ENCODE assay signal across 10 cellular contexts in genomic region chr11:130103296-130103814, GRCh38. TPM values are rescaled to one million over a fixed set of nuclear protein-coding genes. Genes with fewer than 3 reads are reported as not detected.
A peak's percentile ranks its signal among the peaks of the same experiment; 100 is the strongest.
DNase-seq lines count a peak whose midpoint lies in the region; ATAC-seq and TF ChIP-seq lines count a peak whose summit lies in the region.
"Had no signal": no experiment of that assay in that cellular context is flagged by ENCODE, and none has a peak within 500 bp of the region (broad histone marks: within the 10 kb centered on the region; RNA-seq: fewer than 3 reads in every experiment).

No MANE protein-coding gene starts in this region.

- ATAC-seq in Right ventricle myocardium superior (ENCODE audit: poor library complexity), result peak; percentile 73
- no peak for ATAC-seq in HG02642 (IDR thresholded peaks at IDR 0.05; ENCODE audit: poor library complexity, unreplicated experiment)
- ATAC-seq in GM19328 (IDR thresholded peaks at IDR 0.05; ENCODE audit: unreplicated experiment), result no peak
- ATAC-seq in GM21381 (IDR thresholded peaks at IDR 0.05; ENCODE audit: unreplicated experiment), result no peak

- H3K9me3 ChIP-seq in right atrium auricular region, result no peaks in the 10 kb centered on the region
- H3K9me3 ChIP-seq: upper lobe of left lung had no signal

- TF ChIP-seq CTCF in right atrium auricular region (IDR thresholded peaks at IDR 0.05), result no peak

- peaks cover 0 to 29% of the 10 kb centered on the region in 2 donors for H3K4me1 ChIP-seq in right atrium auricular region

- no peak overlapping the region for H3K27ac ChIP-seq in right atrium auricular region

- no peak overlapping the region for H3K4me3 ChIP-seq in right atrium auricular region
- H3K4me3 ChIP-seq: upper lobe of left lung had no signal

- H3K27me3 ChIP-seq in right atrium auricular region, result no peaks in the 10 kb centered on the region
- H3K27me3 ChIP-seq: upper lobe of left lung had no signal

- intact Hi-C loops in Right ventricle myocardium superior (cut with DNase I), result no loop called here

- DNase-seq in Right ventricle myocardium superior (no peak), right atrium auricular region (ENCODE audit: low spot score) (no peak), astrocyte of the hippocampus (ENCODE audit: low read depth, low spot score) (peak; percentile 74), kidney glomerular epithelial cell (lab: John Stamatoyannopoulos, UW) (peak; percentile 94)
- no peak for DNase-seq in effector CD8-positive, alpha-beta T cell (lab: John Stamatoyannopoulos, UW)
- DNase-seq: upper lobe of left lung had no signal

- H3K36me3 ChIP-seq in right atrium auricular region, result no peaks in the 10 kb centered on the region
- H3K36me3 ChIP-seq: upper lobe of left lung had no signal

RNA-seq across cellular contexts. Expression of gene APLP2, which starts 33.7 kb away (rescaled TPM):
- total RNA-seq in Right ventricle myocardium superior, result 268 TPM
- 100 to 1,000 TPM; 326 to 454 TPM for total RNA-seq in right atrium auricular region

RNA-seq across cellular contexts. Expression of gene ST14, which starts 56.2 kb away (rescaled TPM):
- total RNA-seq in Right ventricle myocardium superior, result 1.8 TPM
- 1 to 10 TPM in 1 of 2 donors, under 1 TPM in 1; 0.85 to 6.0 TPM for total RNA-seq in right atrium auricular region
- total RNA-seq: T-helper 2 cell treated with Interferon-gamma antibody and Interleukin-4, amounts not matched to agents 100 ng/mL and 5 ng/mL, for 36 hours had no signal

Comparison
In these comparisons a context has a peak if more than half of its experiments do, and no peak if none do; other contexts are left out.
1. DNase-seq: peak in astrocyte of the hippocampus (single experiment) and kidney glomerular epithelial cell (single experiment); none in Right ventricle myocardium superior (single experiment), right atrium auricular region (single experiment) and effector CD8-positive, alpha-beta T cell (single experiment).